In the genomic region with DNA sequence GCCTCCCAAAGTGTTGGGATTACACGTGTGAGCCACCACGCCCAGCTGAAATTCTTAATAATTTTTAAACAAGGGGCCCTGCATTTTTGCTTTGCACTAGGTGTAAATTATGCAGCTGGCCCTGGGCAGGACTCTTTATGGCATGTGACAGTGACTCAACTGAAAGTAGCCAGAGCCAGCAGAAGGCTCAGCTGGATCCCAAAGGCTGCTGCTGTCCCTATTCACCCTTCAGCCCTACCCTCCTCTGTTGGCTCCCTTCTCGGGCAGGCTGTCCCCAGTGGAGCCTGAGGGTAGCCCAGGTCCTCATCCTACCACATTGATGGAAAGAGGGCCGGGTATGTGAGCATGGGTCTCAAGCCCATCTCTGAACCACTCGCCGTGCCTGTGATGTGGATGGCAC, we compare ENCODE assay signal across 1 cellular context.
TF ChIP-seq lines count a peak whose summit lies in the region.

No MANE protein-coding gene starts in this region.

TF ChIP-seq in A549, 52 proteins besides CTCF, POLR2A, EP300 and RAD21 (continued from another document):
- TF ChIP-seq, protein P1, sequence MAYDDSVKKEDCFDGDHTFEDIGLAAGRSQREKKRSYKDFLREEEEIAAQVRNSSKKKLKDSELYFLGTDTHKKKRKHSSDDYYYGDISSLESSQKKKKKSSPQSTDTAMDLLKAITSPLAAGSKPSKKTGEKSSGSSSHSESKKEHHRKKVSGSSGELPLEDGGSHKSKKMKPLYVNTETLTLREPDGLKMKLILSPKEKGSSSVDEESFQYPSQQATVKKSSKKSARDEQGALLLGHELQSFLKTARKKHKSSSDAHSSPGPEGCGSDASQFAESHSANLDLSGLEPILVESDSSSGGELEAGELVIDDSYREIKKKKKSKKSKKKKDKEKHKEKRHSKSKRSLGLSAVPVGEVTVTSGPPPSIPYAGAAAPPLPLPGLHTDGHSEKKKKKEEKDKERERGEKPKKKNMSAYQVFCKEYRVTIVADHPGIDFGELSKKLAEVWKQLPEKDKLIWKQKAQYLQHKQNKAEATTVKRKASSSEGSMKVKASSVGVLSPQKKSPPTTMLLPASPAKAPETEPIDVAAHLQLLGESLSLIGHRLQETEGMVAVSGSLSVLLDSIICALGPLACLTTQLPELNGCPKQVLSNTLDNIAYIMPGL (CRISPR knock-in tag; IDR thresholded peaks at IDR 0.05; ENCODE audit: borderline replicate concordance), result no peak
- no peak for TF ChIP-seq ESRRA (IDR thresholded peaks at IDR 0.05; ENCODE audit: borderline replicate concordance, low read length)
- TF ChIP-seq, protein P2, sequence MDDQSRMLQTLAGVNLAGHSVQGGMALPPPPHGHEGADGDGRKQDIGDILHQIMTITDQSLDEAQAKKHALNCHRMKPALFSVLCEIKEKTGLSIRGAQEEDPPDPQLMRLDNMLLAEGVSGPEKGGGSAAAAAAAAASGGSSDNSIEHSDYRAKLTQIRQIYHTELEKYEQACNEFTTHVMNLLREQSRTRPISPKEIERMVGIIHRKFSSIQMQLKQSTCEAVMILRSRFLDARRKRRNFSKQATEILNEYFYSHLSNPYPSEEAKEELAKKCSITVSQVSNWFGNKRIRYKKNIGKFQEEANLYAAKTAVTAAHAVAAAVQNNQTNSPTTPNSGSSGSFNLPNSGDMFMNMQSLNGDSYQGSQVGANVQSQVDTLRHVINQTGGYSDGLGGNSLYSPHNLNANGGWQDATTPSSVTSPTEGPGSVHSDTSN (IDR thresholded peaks at IDR 0.05), result no peak
- no peak for TF ChIP-seq EHF (CRISPR knock-in tag; IDR thresholded peaks at IDR 0.05)
- no peak for TF ChIP-seq CHD4 (IDR thresholded peaks at IDR 0.05; ENCODE audit: borderline replicate concordance)
